In the genomic region with DNA sequence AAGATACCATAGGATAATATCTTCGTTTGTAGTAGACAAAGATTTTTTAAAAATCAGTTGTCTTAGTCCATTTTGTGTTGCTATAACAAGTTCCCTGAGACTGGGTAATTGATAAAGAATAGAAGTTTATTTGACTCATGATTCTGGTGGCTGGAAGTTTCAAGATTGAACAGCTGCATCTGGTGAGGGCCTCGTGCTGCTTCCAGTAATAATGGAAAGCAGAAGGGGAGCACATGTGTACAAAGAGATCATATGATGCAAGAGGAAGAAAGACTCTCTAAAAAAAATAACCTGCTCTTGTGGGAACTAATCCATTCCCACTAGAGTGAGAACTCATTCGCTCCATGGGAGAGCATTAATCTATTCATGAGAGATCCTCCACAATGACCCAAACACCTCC, we compare ENCODE assay signal across 1 cellular context.
TF ChIP-seq lines count a peak whose summit lies in the region.

No MANE protein-coding gene starts in this region.

TF ChIP-seq in K562, 482 proteins besides CTCF, POLR2A, EP300 and RAD21 (continued from another document and continues in another):
- TF ChIP-seq, protein P1, sequence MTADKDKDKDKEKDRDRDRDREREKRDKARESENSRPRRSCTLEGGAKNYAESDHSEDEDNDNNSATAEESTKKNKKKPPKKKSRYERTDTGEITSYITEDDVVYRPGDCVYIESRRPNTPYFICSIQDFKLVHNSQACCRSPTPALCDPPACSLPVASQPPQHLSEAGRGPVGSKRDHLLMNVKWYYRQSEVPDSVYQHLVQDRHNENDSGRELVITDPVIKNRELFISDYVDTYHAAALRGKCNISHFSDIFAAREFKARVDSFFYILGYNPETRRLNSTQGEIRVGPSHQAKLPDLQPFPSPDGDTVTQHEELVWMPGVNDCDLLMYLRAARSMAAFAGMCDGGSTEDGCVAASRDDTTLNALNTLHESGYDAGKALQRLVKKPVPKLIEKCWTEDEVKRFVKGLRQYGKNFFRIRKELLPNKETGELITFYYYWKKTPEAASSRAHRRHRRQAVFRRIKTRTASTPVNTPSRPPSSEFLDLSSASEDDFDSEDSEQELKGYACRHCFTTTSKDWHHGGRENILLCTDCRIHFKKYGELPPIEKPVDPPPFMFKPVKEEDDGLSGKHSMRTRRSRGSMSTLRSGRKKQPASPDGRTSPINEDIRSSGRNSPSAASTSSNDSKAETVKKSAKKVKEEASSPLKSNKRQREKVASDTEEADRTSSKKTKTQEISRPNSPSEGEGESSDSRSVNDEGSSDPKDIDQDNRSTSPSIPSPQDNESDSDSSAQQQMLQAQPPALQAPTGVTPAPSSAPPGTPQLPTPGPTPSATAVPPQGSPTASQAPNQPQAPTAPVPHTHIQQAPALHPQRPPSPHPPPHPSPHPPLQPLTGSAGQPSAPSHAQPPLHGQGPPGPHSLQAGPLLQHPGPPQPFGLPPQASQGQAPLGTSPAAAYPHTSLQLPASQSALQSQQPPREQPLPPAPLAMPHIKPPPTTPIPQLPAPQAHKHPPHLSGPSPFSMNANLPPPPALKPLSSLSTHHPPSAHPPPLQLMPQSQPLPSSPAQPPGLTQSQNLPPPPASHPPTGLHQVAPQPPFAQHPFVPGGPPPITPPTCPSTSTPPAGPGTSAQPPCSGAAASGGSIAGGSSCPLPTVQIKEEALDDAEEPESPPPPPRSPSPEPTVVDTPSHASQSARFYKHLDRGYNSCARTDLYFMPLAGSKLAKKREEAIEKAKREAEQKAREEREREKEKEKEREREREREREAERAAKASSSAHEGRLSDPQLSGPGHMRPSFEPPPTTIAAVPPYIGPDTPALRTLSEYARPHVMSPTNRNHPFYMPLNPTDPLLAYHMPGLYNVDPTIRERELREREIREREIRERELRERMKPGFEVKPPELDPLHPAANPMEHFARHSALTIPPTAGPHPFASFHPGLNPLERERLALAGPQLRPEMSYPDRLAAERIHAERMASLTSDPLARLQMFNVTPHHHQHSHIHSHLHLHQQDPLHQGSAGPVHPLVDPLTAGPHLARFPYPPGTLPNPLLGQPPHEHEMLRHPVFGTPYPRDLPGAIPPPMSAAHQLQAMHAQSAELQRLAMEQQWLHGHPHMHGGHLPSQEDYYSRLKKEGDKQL (CRISPR knock-in tag; IDR thresholded peaks at IDR 0.05; ENCODE audit: borderline replicate concordance), result no peak
- TF ChIP-seq, protein P2, sequence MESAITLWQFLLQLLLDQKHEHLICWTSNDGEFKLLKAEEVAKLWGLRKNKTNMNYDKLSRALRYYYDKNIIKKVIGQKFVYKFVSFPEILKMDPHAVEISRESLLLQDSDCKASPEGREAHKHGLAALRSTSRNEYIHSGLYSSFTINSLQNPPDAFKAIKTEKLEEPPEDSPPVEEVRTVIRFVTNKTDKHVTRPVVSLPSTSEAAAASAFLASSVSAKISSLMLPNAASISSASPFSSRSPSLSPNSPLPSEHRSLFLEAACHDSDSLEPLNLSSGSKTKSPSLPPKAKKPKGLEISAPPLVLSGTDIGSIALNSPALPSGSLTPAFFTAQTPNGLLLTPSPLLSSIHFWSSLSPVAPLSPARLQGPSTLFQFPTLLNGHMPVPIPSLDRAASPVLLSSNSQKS (CRISPR knock-in tag; IDR thresholded peaks at IDR 0.05), result no peak
- TF ChIP-seq, protein P3, sequence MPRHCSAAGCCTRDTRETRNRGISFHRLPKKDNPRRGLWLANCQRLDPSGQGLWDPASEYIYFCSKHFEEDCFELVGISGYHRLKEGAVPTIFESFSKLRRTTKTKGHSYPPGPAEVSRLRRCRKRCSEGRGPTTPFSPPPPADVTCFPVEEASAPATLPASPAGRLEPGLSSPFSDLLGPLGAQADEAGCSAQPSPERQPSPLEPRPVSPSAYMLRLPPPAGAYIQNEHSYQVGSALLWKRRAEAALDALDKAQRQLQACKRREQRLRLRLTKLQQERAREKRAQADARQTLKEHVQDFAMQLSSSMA (CRISPR knock-in tag; IDR thresholded peaks at IDR 0.05), result no peak
- TF ChIP-seq ZNF77 (CRISPR knock-in tag; IDR thresholded peaks at IDR 0.05) (no peak), FOXP1 (CRISPR knock-in tag; IDR thresholded peaks at IDR 0.05) (no peak), ZNF24 (IDR thresholded peaks at IDR 0.05) (no peak), ZC3H11A (IDR thresholded peaks at IDR 0.05; ENCODE audit: low read depth, low read length) (no peak), KDM2B (CRISPR knock-in tag; IDR thresholded peaks at IDR 0.05) (no peak), POLR2AphosphoS2 (IDR thresholded peaks at IDR 0.05; ENCODE audit: low read length) (no peak), BRCA1 (IDR thresholded peaks at IDR 0.05) (no peak), BRCA1 (CRISPR knock-in tag; IDR thresholded peaks at IDR 0.05) (no peak), ZNF57 (CRISPR knock-in tag; IDR thresholded peaks at IDR 0.05) (no peak), CREB1 (IDR thresholded peaks at IDR 0.05) (no peak), CREB1 (CRISPR knock-in tag; IDR thresholded peaks at IDR 0.05) (no peak), NFE2 (IDR thresholded peaks at IDR 0.05; ENCODE audit: low read depth) (no peak), ZNF263 (CRISPR knock-in tag; IDR thresholded peaks at IDR 0.05; ENCODE audit: borderline replicate concordance) (0 out of 2 replicates have a peak, but pooled peaks have one; percentile 38), ZNF239 (CRISPR knock-in tag; IDR thresholded peaks at IDR 0.05) (peak; percentile 70), ETV1 (tag; conservative IDR thresholded peaks at IDR 0.05; ENCODE audit: low read depth) (0 out of 2 replicates have a peak, but pooled peaks have one; percentile 31), JUNB (CRISPR knock-in tag; conservative IDR thresholded peaks at IDR 0.05) (0 out of 2 replicates have a peak, but pooled peaks have one; percentile 25), ZNF76 (CRISPR knock-in tag; IDR thresholded peaks at IDR 0.05; ENCODE audit: borderline replicate concordance) (0 out of 2 replicates have a peak, but pooled peaks have one; percentile 77), TBL1XR1 (IDR thresholded peaks at IDR 0.05; ENCODE audit: low read length in 2 of 2) (no peak), GTF2F1 (IDR thresholded peaks at IDR 0.05; ENCODE audit: low read depth, low read length) (no peak), EZH2 (IDR thresholded peaks at IDR 0.05; ENCODE audit: borderline replicate concordance, low read depth, low read length) (no peak), JUND (IDR thresholded peaks at IDR 0.05; ENCODE audit: borderline replicate concordance, low read depth, low read length) (peak; percentile 22; the same call in 1 of the 2 replicates), JUND (tag; IDR thresholded peaks at IDR 0.05; ENCODE audit: borderline replicate concordance, low read depth, low read length) (no peak; the same call in 2 of the 3 replicates), HNRNPL (IDR thresholded peaks at IDR 0.05; ENCODE audit: low read depth, low read length) (no peak), BACH1 (tag; IDR thresholded peaks at IDR 0.05) (no peak), HSF4 (CRISPR knock-in tag; IDR thresholded peaks at IDR 0.05; ENCODE audit: borderline replicate concordance) (no peak), TSC22D4 (tag; IDR thresholded peaks at IDR 0.05) (no peak), SAP30 (IDR thresholded peaks at IDR 0.05; ENCODE audit: borderline replicate concordance, insufficient read depth, low read depth, low read length, poor library complexity, severe bottlenecking) (no peak), ZNF589 (CRISPR knock-in tag; IDR thresholded peaks at IDR 0.05; ENCODE audit: low read depth) (peak; percentile 95), MTA1 (IDR thresholded peaks at IDR 0.05; ENCODE audit: borderline replicate concordance) (no peak), TCFL5 (CRISPR knock-in tag; conservative IDR thresholded peaks at IDR 0.05) (no peak), MCM5 (IDR thresholded peaks at IDR 0.05; ENCODE audit: low read depth) (no peak), HDGF (IDR thresholded peaks at IDR 0.05) (no peak), DNMT1 (IDR thresholded peaks at IDR 0.05) (no peak), KHSRP (IDR thresholded peaks at IDR 0.05) (no peak), ZNF121 (CRISPR knock-in tag; conservative IDR thresholded peaks at IDR 0.05) (no peak), POLR2H (tag; IDR thresholded peaks at IDR 0.05; ENCODE audit: low read depth) (peak; percentile 74), ETV5 (CRISPR knock-in tag; IDR thresholded peaks at IDR 0.05; ENCODE audit: low read depth) (no peak), NR2C2 (CRISPR knock-in tag; IDR thresholded peaks at IDR 0.05) (no peak), NR2C2 (tag; IDR thresholded peaks at IDR 0.05) (peak; percentile 49; the same call in 1 of the 2 replicates), HMGN3 (IDR thresholded peaks at IDR 0.05; ENCODE audit: borderline replicate concordance, extremely low read depth, insufficient read length, low read depth, low read length) (no peak), RBM17 (IDR thresholded peaks at IDR 0.05; ENCODE audit: borderline replicate concordance, low read depth, low read length) (no peak)
- TF ChIP-seq, protein P4, sequence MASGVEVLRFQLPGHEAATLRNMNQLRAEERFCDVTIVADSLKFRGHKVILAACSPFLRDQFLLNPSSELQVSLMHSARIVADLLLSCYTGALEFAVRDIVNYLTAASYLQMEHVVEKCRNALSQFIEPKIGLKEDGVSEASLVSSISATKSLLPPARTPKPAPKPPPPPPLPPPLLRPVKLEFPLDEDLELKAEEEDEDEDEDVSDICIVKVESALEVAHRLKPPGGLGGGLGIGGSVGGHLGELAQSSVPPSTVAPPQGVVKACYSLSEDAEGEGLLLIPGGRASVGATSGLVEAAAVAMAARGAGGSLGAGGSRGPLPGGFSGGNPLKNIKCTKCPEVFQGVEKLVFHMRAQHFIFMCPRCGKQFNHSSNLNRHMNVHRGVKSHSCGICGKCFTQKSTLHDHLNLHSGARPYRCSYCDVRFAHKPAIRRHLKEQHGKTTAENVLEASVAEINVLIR (CRISPR knock-in tag; IDR thresholded peaks at IDR 0.05), result no peak; the same call in 1 of the 2 replicates
- TF ChIP-seq, protein P5, sequence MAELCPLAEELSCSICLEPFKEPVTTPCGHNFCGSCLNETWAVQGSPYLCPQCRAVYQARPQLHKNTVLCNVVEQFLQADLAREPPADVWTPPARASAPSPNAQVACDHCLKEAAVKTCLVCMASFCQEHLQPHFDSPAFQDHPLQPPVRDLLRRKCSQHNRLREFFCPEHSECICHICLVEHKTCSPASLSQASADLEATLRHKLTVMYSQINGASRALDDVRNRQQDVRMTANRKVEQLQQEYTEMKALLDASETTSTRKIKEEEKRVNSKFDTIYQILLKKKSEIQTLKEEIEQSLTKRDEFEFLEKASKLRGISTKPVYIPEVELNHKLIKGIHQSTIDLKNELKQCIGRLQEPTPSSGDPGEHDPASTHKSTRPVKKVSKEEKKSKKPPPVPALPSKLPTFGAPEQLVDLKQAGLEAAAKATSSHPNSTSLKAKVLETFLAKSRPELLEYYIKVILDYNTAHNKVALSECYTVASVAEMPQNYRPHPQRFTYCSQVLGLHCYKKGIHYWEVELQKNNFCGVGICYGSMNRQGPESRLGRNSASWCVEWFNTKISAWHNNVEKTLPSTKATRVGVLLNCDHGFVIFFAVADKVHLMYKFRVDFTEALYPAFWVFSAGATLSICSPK (IDR thresholded peaks at IDR 0.05; ENCODE audit: borderline replicate concordance), result no peak
- TF ChIP-seq, protein P6, sequence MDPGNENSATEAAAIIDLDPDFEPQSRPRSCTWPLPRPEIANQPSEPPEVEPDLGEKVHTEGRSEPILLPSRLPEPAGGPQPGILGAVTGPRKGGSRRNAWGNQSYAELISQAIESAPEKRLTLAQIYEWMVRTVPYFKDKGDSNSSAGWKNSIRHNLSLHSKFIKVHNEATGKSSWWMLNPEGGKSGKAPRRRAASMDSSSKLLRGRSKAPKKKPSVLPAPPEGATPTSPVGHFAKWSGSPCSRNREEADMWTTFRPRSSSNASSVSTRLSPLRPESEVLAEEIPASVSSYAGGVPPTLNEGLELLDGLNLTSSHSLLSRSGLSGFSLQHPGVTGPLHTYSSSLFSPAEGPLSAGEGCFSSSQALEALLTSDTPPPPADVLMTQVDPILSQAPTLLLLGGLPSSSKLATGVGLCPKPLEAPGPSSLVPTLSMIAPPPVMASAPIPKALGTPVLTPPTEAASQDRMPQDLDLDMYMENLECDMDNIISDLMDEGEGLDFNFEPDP (CRISPR knock-in tag; IDR thresholded peaks at IDR 0.05), result no peak
- TF ChIP-seq, protein P7, sequence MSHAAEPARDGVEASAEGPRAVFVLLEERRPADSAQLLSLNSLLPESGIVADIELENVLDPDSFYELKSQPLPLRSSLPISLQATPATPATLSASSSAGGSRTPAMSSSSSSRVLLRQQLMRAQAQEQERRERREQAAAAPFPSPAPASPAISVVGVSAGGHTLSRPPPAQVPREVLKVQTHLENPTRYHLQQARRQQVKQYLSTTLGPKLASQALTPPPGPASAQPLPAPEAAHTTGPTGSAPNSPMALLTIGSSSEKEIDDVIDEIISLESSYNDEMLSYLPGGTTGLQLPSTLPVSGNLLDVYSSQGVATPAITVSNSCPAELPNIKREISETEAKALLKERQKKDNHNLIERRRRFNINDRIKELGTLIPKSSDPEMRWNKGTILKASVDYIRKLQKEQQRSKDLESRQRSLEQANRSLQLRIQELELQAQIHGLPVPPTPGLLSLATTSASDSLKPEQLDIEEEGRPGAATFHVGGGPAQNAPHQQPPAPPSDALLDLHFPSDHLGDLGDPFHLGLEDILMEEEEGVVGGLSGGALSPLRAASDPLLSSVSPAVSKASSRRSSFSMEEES (CRISPR knock-in tag; IDR thresholded peaks at IDR 0.05), result no peak
- TF ChIP-seq, protein P8, sequence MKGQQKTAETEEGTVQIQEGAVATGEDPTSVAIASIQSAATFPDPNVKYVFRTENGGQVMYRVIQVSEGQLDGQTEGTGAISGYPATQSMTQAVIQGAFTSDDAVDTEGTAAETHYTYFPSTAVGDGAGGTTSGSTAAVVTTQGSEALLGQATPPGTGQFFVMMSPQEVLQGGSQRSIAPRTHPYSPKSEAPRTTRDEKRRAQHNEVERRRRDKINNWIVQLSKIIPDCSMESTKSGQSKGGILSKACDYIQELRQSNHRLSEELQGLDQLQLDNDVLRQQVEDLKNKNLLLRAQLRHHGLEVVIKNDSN (CRISPR knock-in tag; IDR thresholded peaks at IDR 0.05), result no peak
- TF ChIP-seq, protein P9, sequence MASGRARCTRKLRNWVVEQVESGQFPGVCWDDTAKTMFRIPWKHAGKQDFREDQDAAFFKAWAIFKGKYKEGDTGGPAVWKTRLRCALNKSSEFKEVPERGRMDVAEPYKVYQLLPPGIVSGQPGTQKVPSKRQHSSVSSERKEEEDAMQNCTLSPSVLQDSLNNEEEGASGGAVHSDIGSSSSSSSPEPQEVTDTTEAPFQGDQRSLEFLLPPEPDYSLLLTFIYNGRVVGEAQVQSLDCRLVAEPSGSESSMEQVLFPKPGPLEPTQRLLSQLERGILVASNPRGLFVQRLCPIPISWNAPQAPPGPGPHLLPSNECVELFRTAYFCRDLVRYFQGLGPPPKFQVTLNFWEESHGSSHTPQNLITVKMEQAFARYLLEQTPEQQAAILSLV (tag; IDR thresholded peaks at IDR 0.05), result no peak
- TF ChIP-seq, protein P10, sequence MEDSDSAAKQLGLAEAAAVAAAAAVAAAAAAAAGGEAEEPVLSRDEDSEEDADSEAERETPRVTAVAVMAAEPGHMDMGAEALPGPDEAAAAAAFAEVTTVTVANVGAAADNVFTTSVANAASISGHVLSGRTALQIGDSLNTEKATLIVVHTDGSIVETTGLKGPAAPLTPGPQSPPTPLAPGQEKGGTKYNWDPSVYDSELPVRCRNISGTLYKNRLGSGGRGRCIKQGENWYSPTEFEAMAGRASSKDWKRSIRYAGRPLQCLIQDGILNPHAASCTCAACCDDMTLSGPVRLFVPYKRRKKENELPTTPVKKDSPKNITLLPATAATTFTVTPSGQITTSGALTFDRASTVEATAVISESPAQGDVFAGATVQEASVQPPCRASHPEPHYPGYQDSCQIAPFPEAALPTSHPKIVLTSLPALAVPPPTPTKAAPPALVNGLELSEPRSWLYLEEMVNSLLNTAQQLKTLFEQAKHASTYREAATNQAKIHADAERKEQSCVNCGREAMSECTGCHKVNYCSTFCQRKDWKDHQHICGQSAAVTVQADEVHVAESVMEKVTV (CRISPR knock-in tag; IDR thresholded peaks at IDR 0.05), result no peak
